ENCODE assay signal across 1 cellular context in the genomic region with DNA sequence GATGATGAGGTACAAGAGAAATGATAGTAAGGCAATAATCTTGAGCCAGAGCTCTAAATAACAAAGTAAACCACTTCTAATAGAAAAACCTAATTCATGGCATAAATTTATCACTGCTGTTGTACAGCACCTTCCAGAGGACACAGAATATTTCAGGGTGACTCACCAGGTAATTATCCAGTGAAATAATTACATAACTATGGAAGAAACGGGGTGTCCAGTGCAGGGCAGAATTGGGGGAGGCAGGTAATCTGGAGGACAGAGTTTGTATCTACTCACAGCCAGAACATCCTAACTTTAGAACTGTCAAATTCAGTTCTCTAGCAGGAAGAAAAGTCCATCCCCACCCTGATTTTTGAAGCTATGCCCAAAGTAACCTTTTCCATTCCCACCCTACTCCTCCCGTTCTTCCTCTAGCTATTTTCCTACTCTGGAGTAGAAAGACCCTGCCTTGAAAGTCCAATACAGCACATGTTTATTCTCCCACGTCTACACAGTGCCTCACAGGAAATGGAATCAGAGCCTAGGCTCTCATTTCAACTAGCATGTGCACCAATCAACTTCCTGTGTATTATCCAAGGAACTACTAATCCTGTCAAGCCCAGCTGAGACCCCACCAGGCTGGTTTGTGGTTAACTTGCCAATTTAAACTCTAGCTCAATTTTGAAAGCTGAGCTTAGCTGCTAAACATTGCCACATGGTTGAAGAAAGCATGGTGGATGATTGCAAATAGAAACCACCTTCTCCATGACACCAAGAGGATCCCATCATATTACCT.
A peak's percentile ranks its signal among the peaks of the same experiment; 100 is the strongest.
TF ChIP-seq lines count a peak whose summit lies in the region.

No MANE protein-coding gene starts in this region.

TF ChIP-seq in HCT116, 20 proteins besides CTCF, POLR2A, EP300 and RAD21 (continued from another document):
- TF ChIP-seq, protein P1, sequence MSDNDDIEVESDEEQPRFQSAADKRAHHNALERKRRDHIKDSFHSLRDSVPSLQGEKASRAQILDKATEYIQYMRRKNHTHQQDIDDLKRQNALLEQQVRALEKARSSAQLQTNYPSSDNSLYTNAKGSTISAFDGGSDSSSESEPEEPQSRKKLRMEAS (IDR thresholded peaks at IDR 0.05), result peak; percentile 71
- TF ChIP-seq FOSL1 (IDR thresholded peaks at IDR 0.05; ENCODE audit: low read depth), result peak; percentile 67
- peak; percentile 46; the same call in 1 of the 2 replicates for TF ChIP-seq CEBPB (IDR thresholded peaks at IDR 0.05; ENCODE audit: low read depth)
TF ChIP-seq in HCT116: peak in this region for 6.
